Comparison of ENCODE assay signal across 1 cellular context in genomic region chr10:119742988-119743646, GRCh38.
TF ChIP-seq lines count a peak whose summit lies in the region.

No MANE protein-coding gene starts in this region.

TF ChIP-seq in HepG2, 621 proteins besides CTCF, POLR2A, EP300 and RAD21 (continued from another document and continues in another):
- no peak for TF ChIP-seq MXI1 (IDR thresholded peaks at IDR 0.05; ENCODE audit: borderline replicate concordance, low read depth, low read length)
- TF ChIP-seq KDM6A (CRISPR knock-in tag; IDR thresholded peaks at IDR 0.05; ENCODE audit: low read depth), result peak; percentile 37; the same call in 1 of the 2 replicates
- peak; percentile 74 for TF ChIP-seq PATZ1 (CRISPR knock-in tag; IDR thresholded peaks at IDR 0.05)
- TF ChIP-seq ZNF121 (CRISPR knock-in tag; IDR thresholded peaks at IDR 0.05), result 0 out of 2 replicates have a peak, but pooled peaks have one; percentile 12
- TF ChIP-seq ZNF83 (CRISPR knock-in tag; IDR thresholded peaks at IDR 0.05; ENCODE audit: borderline replicate concordance), result no peak
- TF ChIP-seq FOXA3 (CRISPR knock-in tag; IDR thresholded peaks at IDR 0.05), result 0 out of 2 replicates have a peak, but pooled peaks have one; percentile 22
- TF ChIP-seq AFF4 (CRISPR knock-in tag; IDR thresholded peaks at IDR 0.05), result no peak
- no peak for TF ChIP-seq SCMH1 (CRISPR knock-in tag; IDR thresholded peaks at IDR 0.05; ENCODE audit: borderline replicate concordance)
- TF ChIP-seq BORCS8-MEF2B (CRISPR knock-in tag; IDR thresholded peaks at IDR 0.05), result peak; percentile 59; the same call in 1 of the 2 replicates
- 0 out of 2 replicates have a peak, but pooled peaks have one; percentile 34 for TF ChIP-seq ZNF816 (CRISPR knock-in tag; IDR thresholded peaks at IDR 0.05; ENCODE audit: borderline replicate concordance)
- TF ChIP-seq, protein P1, sequence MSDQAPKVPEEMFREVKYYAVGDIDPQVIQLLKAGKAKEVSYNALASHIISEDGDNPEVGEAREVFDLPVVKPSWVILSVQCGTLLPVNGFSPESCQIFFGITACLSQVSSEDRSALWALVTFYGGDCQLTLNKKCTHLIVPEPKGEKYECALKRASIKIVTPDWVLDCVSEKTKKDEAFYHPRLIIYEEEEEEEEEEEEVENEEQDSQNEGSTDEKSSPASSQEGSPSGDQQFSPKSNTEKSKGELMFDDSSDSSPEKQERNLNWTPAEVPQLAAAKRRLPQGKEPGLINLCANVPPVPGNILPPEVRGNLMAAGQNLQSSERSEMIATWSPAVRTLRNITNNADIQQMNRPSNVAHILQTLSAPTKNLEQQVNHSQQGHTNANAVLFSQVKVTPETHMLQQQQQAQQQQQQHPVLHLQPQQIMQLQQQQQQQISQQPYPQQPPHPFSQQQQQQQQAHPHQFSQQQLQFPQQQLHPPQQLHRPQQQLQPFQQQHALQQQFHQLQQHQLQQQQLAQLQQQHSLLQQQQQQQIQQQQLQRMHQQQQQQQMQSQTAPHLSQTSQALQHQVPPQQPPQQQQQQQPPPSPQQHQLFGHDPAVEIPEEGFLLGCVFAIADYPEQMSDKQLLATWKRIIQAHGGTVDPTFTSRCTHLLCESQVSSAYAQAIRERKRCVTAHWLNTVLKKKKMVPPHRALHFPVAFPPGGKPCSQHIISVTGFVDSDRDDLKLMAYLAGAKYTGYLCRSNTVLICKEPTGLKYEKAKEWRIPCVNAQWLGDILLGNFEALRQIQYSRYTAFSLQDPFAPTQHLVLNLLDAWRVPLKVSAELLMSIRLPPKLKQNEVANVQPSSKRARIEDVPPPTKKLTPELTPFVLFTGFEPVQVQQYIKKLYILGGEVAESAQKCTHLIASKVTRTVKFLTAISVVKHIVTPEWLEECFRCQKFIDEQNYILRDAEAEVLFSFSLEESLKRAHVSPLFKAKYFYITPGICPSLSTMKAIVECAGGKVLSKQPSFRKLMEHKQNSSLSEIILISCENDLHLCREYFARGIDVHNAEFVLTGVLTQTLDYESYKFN (CRISPR knock-in tag; conservative IDR thresholded peaks at IDR 0.05), result peak; percentile 85
- TF ChIP-seq, protein P2, sequence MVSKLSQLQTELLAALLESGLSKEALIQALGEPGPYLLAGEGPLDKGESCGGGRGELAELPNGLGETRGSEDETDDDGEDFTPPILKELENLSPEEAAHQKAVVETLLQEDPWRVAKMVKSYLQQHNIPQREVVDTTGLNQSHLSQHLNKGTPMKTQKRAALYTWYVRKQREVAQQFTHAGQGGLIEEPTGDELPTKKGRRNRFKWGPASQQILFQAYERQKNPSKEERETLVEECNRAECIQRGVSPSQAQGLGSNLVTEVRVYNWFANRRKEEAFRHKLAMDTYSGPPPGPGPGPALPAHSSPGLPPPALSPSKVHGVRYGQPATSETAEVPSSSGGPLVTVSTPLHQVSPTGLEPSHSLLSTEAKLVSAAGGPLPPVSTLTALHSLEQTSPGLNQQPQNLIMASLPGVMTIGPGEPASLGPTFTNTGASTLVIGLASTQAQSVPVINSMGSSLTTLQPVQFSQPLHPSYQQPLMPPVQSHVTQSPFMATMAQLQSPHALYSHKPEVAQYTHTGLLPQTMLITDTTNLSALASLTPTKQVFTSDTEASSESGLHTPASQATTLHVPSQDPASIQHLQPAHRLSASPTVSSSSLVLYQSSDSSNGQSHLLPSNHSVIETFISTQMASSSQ (IDR thresholded peaks at IDR 0.05; ENCODE audit: low read depth), result no peak
- TF ChIP-seq, protein P2 (CRISPR knock-in tag; IDR thresholded peaks at IDR 0.05; ENCODE audit: borderline replicate concordance), result peak; percentile 19; the same call in 1 of the 2 replicates
- TF ChIP-seq ZNF44 (CRISPR knock-in tag; IDR thresholded peaks at IDR 0.05), result no peak
- no peak for TF ChIP-seq HMGA1 (CRISPR knock-in tag; conservative IDR thresholded peaks at IDR 0.05)
- peak; percentile 32; the same call in 1 of the 2 replicates for TF ChIP-seq ZNF503 (CRISPR knock-in tag; IDR thresholded peaks at IDR 0.05)
- TF ChIP-seq SP5 (CRISPR knock-in tag; IDR thresholded peaks at IDR 0.05; ENCODE audit: borderline replicate concordance, low read depth), result peak; percentile 63; the same call in 1 of the 2 replicates
- TF ChIP-seq HOXA3 (CRISPR knock-in tag; IDR thresholded peaks at IDR 0.05), result peak; percentile 45; the same call in 1 of the 2 replicates
- TF ChIP-seq RXRA (CRISPR knock-in tag; IDR thresholded peaks at IDR 0.05), result peak; percentile 20; the same call in 1 of the 2 replicates
- 0 out of 2 replicates have a peak, but pooled peaks have one; percentile 34 for TF ChIP-seq MED1 (CRISPR knock-in tag; IDR thresholded peaks at IDR 0.05)
- TF ChIP-seq SIX1 (CRISPR knock-in tag; IDR thresholded peaks at IDR 0.05; ENCODE audit: borderline replicate concordance), result peak; percentile 23; the same call in 1 of the 2 replicates
- TF ChIP-seq KDM5B (CRISPR knock-in tag; IDR thresholded peaks at IDR 0.05; ENCODE audit: borderline replicate concordance), result no peak
- TF ChIP-seq HNF4G (IDR thresholded peaks at IDR 0.05; ENCODE audit: borderline replicate concordance, low read depth, low read length), result peak; percentile 83
- TF ChIP-seq HNF4G (CRISPR knock-in tag; IDR thresholded peaks at IDR 0.05; ENCODE audit: borderline replicate concordance, low read depth), result peak; percentile 41; the same call in 1 of the 2 replicates
- TF ChIP-seq SOX6 (IDR thresholded peaks at IDR 0.05), result no peak
- TF ChIP-seq SOX6 (CRISPR knock-in tag; IDR thresholded peaks at IDR 0.05), result peak; percentile 31; the same call in 1 of the 2 replicates
- TF ChIP-seq SAP130 (CRISPR knock-in tag; IDR thresholded peaks at IDR 0.05; ENCODE audit: low read depth), result peak; percentile 56
- TF ChIP-seq NR2F6 (IDR thresholded peaks at IDR 0.05), result peak; percentile 47; the same call in 1 of the 2 replicates
- peak; percentile 61 for TF ChIP-seq NR2F6 (CRISPR knock-in tag; IDR thresholded peaks at IDR 0.05)
- no peak for TF ChIP-seq ZNF275 (CRISPR knock-in tag; IDR thresholded peaks at IDR 0.05; ENCODE audit: borderline replicate concordance)
- TF ChIP-seq TARDBP (CRISPR knock-in tag; IDR thresholded peaks at IDR 0.05), result peak; percentile 30; the same call in 1 of the 2 replicates
- peak; percentile 72 for TF ChIP-seq ASH2L (IDR thresholded peaks at IDR 0.05; ENCODE audit: insufficient read length, low read depth, low read length)
- peak; percentile 51 for TF ChIP-seq GATAD2A (CRISPR knock-in tag; IDR thresholded peaks at IDR 0.05)
- TF ChIP-seq ESRRA (CRISPR knock-in tag; IDR thresholded peaks at IDR 0.05; ENCODE audit: low read depth), result 0 out of 2 replicates have a peak, but pooled peaks have one; percentile 44
- no peak for TF ChIP-seq FOXA1 (IDR thresholded peaks at IDR 0.05)
- TF ChIP-seq FOXA1 (CRISPR knock-in tag; IDR thresholded peaks at IDR 0.05), result 0 out of 2 replicates have a peak, but pooled peaks have one; percentile 16
- peak; percentile 65; the same call in 1 of the 2 replicates for TF ChIP-seq NCOA2 (CRISPR knock-in tag; IDR thresholded peaks at IDR 0.05)
- TF ChIP-seq POLR2G (IDR thresholded peaks at IDR 0.05; ENCODE audit: low read depth, low read length), result peak; percentile 69
- TF ChIP-seq GFI1 (CRISPR knock-in tag; IDR thresholded peaks at IDR 0.05; ENCODE audit: borderline replicate concordance), result 0 out of 2 replicates have a peak, but pooled peaks have one; percentile 22
- no peak for TF ChIP-seq THYN1 (CRISPR knock-in tag; IDR thresholded peaks at IDR 0.05; ENCODE audit: borderline replicate concordance, low read depth)
- TF ChIP-seq ZKSCAN1 (IDR thresholded peaks at IDR 0.05; ENCODE audit: low read length), result no peak
- TF ChIP-seq PHF8 (CRISPR knock-in tag; IDR thresholded peaks at IDR 0.05), result peak; percentile 48; the same call in 1 of the 2 replicates
- TF ChIP-seq ZFP90 (CRISPR knock-in tag; IDR thresholded peaks at IDR 0.05; ENCODE audit: borderline replicate concordance), result 0 out of 2 replicates have a peak, but pooled peaks have one; percentile 35
- TF ChIP-seq, protein P3, sequence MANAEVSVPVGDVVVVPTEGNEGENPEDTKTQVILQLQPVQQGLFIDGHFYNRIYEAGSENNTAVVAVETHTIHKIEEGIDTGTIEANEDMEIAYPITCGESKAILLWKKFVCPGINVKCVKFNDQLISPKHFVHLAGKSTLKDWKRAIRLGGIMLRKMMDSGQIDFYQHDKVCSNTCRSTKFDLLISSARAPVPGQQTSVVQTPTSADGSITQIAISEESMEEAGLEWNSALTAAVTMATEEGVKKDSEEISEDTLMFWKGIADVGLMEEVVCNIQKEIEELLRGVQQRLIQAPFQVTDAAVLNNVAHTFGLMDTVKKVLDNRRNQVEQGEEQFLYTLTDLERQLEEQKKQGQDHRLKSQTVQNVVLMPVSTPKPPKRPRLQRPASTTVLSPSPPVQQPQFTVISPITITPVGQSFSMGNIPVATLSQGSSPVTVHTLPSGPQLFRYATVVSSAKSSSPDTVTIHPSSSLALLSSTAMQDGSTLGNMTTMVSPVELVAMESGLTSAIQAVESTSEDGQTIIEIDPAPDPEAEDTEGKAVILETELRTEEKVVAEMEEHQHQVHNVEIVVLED (CRISPR knock-in tag; IDR thresholded peaks at IDR 0.05; ENCODE audit: borderline replicate concordance), result 0 out of 2 replicates have a peak, but pooled peaks have one; percentile 7
